17 cellular contexts compared by ENCODE assay signal in the genomic region with DNA sequence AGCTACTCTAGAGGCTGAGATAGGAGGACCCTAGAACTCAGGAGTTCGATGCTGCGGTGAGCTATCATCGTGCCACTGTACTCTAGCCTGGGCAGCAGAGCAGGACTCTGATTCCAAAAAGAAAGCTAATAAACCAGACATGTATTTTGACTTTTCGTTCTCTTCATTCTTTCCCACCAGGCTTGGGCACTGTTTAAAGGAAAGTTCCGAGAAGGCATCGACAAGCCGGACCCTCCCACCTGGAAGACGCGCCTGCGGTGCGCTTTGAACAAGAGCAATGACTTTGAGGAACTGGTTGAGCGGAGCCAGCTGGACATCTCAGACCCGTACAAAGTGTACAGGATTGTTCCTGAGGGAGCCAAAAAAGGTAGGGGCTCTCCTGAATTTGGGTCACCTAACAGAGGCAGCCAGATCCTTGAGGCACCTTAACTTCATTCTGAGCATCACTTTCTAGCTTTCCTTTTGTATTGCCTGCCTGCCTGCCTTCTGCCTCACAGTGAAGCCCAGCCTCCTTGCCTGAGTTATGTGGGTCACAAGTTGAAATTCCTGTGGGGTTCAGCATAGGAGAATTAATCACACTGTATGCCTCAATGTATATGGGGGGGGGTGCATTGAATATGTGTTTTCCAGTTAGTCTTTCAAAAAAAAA. TPM values are rescaled to one million over a fixed set of nuclear protein-coding genes. Genes with fewer than 3 reads are reported as not detected.
DNase-seq lines count a peak whose midpoint lies in the region; ATAC-seq and TF ChIP-seq lines count a peak whose summit lies in the region.
"Had no signal": no experiment of that assay in that cellular context is flagged by ENCODE, and none has a peak within 500 bp of the region (broad histone marks: within the 10 kb centered on the region; RNA-seq: fewer than 3 reads in every experiment).

No MANE protein-coding gene starts in this region.

- no peak for TF ChIP-seq CTCF in CD4-positive, alpha-beta T cell (IDR thresholded peaks at IDR 0.05)
- TF ChIP-seq CTCF in GM12865 (IDR thresholded peaks at IDR 0.05; ENCODE audit: insufficient read depth, low read depth, low read length, missing control alignments) = no peak
- TF ChIP-seq CTCF in activated B cell treated with CpG ODN at 0.5 μM for 24 hours (IDR thresholded peaks at IDR 0.05) = no peak

- peak overlapping the region; percentile 91 for H3K4me3 ChIP-seq in GM12865 (ENCODE audit: low read depth, low read length)

- H3K27me3 Mint-ChIP-seq in CD4-positive, alpha-beta T cell = peaks cover 5% of the 10 kb centered on the region
- H3K27me3 Mint-ChIP-seq in activated B cell treated with CpG ODN at 0.5 μM for 24 hours (no peaks in the 10 kb centered on the region), naive B cell (no peaks in the 10 kb centered on the region)

- no peak for ATAC-seq in CD4-positive, alpha-beta T cell (ENCODE audit: poor library complexity)
- ATAC-seq in activated B cell treated with CpG ODN at 0.5 μM for 24 hours (ENCODE audit: low read depth) = no peak
- no peak for ATAC-seq in naive B cell (ENCODE audit: low read depth in 2 of 2)
- ATAC-seq in HG02870 (IDR thresholded peaks at IDR 0.05; ENCODE audit: unreplicated experiment) = no peak
- ATAC-seq: GM23338 had no signal

- peaks cover 39% of the 10 kb centered on the region for H3K4me1 Mint-ChIP-seq in CD4-positive, alpha-beta T cell (ENCODE audit: low read depth)
- H3K4me1 Mint-ChIP-seq in activated B cell treated with CpG ODN at 0.5 μM for 24 hours (peaks cover 71% of the 10 kb centered on the region), naive B cell (peaks cover 60 to 71% (median 62%) of the 10 kb centered on the region in 3 donors)

- intact Hi-C loops in CD4-positive, alpha-beta T cell (cut with DNase I, micrococcal nuclease) = loop anchor here (5.0 kb wide), 6 partner anchors 48 to 988 kb away; no protein-coding TSS in a partner anchor
- intact Hi-C loops in activated B cell treated with CpG ODN at 0.5 μM for 24 hours (cut with micrococcal nuclease) = loop anchor here (5.0 kb wide), 4 partner anchors 108 to 1003 kb away; no protein-coding TSS in a partner anchor

- no peak overlapping the region for H3K27ac Mint-ChIP-seq in CD4-positive, alpha-beta T cell
- H3K27ac Mint-ChIP-seq in activated B cell treated with CpG ODN at 0.5 μM for 24 hours (peak overlapping the region; percentile 56), naive B cell (peak overlapping the region; percentile 78 to 98 (median 92))
- H3K27ac Mint-ChIP-seq: GM23338, progenitor cell of endocrine pancreas had no signal

- POLR2A ChIA-PET in CD4-positive, alpha-beta T cell (lab: Charles Lee) = interaction anchor here (0.6 to 6.1 kb wide), 4 partner anchors 10 to 199 kb away, joined by 3 to 74 read pairs (median 34); no protein-coding TSS in a partner anchor
- POLR2A ChIA-PET in activated B cell treated with CpG ODN at 0.5 μM for 24 hours (lab: Charles Lee) = interaction anchor here (0.6 to 9.3 kb wide), 23 partner anchors 8 to 203 kb away, joined by 3 to 255 read pairs (median 6); partner anchors contain the start of gene DUSP22

- no peaks in the 10 kb centered on the region for H3K9me3 ChIP-seq in CD4-positive, alpha-beta T cell (ENCODE audit: control insufficient read depth, low read length)
- H3K9me3 ChIP-seq: esophagus muscularis mucosa, spleen, testis had no signal

- H3K27ac ChIP-seq in CD4-positive, alpha-beta T cell (ENCODE audit: low read depth, low read length) = no peak overlapping the region
- H3K27ac ChIP-seq: esophagus muscularis mucosa, testis had no signal

- H3K4me3 Mint-ChIP-seq in CD4-positive, alpha-beta T cell = peak overlapping the region; percentile 75
- H3K4me3 Mint-ChIP-seq in activated B cell treated with CpG ODN at 0.5 μM for 24 hours = peak overlapping the region; percentile 97
- H3K4me3 Mint-ChIP-seq in naive B cell = peak overlapping the region in 7 of 8 donors; percentile 86 to 100 (median 97)

- DNase-seq in CD4-positive, alpha-beta T cell = no peak
- DNase-seq in GM12865 (ENCODE audit: low read depth) (no peak), activated B cell treated with CpG ODN at 0.5 μM for 24 hours (no peak), naive B cell (no peak), NOMO-1 (lab: John Stamatoyannopoulos, UW; ENCODE audit: unreplicated experiment in 2 of 2) (no peak), DMS79 (lab: John Stamatoyannopoulos, UW) (no peak)
- DNase-seq: aorta, dermis blood vessel endothelial cell, NCI-H1048, SHP77, testis had no signal

- H3K27me3 ChIP-seq in CD4-positive, alpha-beta T cell (ENCODE audit: control insufficient read depth, insufficient read depth, low read length) = no peaks in the 10 kb centered on the region
- H3K27me3 ChIP-seq: testis had no signal

- H3K9me3 Mint-ChIP-seq in CD4-positive, alpha-beta T cell = no peaks in the 10 kb centered on the region
- no peaks in the 10 kb centered on the region for H3K9me3 Mint-ChIP-seq in activated B cell treated with CpG ODN at 0.5 μM for 24 hours
- H3K9me3 Mint-ChIP-seq in naive B cell = peaks cover 0 to 2% (median 0%) of the 10 kb centered on the region in 7 donors

- CTCF ChIA-PET in CD4-positive, alpha-beta T cell (lab: Charles Lee) = interaction anchor here (0.7 to 1.2 kb wide), 3 partner anchors 10 to 130 kb away, joined by 3 to 4 read pairs (median 4); no protein-coding TSS in a partner anchor
- CTCF ChIA-PET in activated B cell treated with CpG ODN at 0.5 μM for 24 hours (lab: Charles Lee) = interaction anchor here (0.9 to 6.5 kb wide), 6 partner anchors 10 to 204 kb away, joined by 3 to 37 read pairs (median 4); no protein-coding TSS in a partner anchor

- peaks cover 23% of the 10 kb centered on the region for H3K36me3 Mint-ChIP-seq in CD4-positive, alpha-beta T cell (ENCODE audit: low read depth)
- H3K36me3 Mint-ChIP-seq in activated B cell treated with CpG ODN at 0.5 μM for 24 hours (ENCODE audit: low read depth) (peaks cover 70% of the 10 kb centered on the region), naive B cell (peaks cover 23 to 32% of the 10 kb centered on the region in 2 donors)

RNA-seq across cellular contexts. Expression of gene IRF4, which starts 3.2 kb away (rescaled TPM):
- 10 to 100 TPM; 16.9 to 20.8 TPM for total RNA-seq in CD4-positive, alpha-beta T cell
- total RNA-seq in activated B cell treated with CpG ODN at 0.5 μM for 24 hours = 417 and 426 TPM in 2 replicates
- 10 to 100 TPM; 20.8 to 45.7 (median 34.9) TPM for polyA plus RNA-seq in naive B cell (ENCODE audit: low read depth in 6 of 6)
- total RNA-seq: dermis blood vessel endothelial cell, progenitor cell of endocrine pancreas had no signal
- polyA plus RNA-seq: BJ had no signal

Comparison
In these comparisons a context has a peak if more than half of its experiments do, and no peak if none do; other contexts are left out.
1. RNA of gene IRF4, which starts 3.2 kb away (total RNA-seq): 417 to 426 TPM in activated B cell treated with CpG ODN at 0.5 μM for 24 hours; 16.9 to 20.8 TPM in CD4-positive, alpha-beta T cell; every median in the first group is over 10 times any median in the second.
2. Peak in every context shown above with its lines, with median percentiles within 50 percentile points of each other: H3K4me3 Mint-ChIP-seq.